In genomic region chr10:132203256-132204077, GRCh38 we compare ENCODE assay signal across 17 cellular contexts. TPM values are rescaled to one million over a fixed set of nuclear protein-coding genes. Genes with fewer than 3 reads are reported as not detected.
DNase-seq lines count a peak whose midpoint lies in the region; ATAC-seq, FAIRE-seq and TF ChIP-seq lines count a peak whose summit lies in the region.
"Had no signal": no experiment of that assay in that cellular context is flagged by ENCODE, and none has a peak within 500 bp of the region (broad histone marks: within the 10 kb centered on the region; RNA-seq: fewer than 3 reads in every experiment).

No MANE protein-coding gene starts in this region.

- H3K27me3 Mint-ChIP-seq in stimulated activated naive CD8-positive, alpha-beta T cell treated with anti-CD3 and anti-CD28 coated beads, Interleukin-15, amount 100 ng/mL, for 72 hours: no peaks in the 10 kb centered on the region
- H3K27me3 Mint-ChIP-seq: CD4-positive, CD25-positive, alpha-beta regulatory T cell had no signal

- no peaks in the 10 kb centered on the region for H3K23me2 ChIP-seq in H1 (ENCODE audit: low read depth, low read length)

- DNase-seq in stimulated activated naive CD8-positive, alpha-beta T cell treated with anti-CD3 and anti-CD28 coated beads, Interleukin-15, amount 100 ng/mL, for 72 hours: no peak
- DNase-seq in stimulated activated naive CD8-positive, alpha-beta T cell treated with anti-CD3 and anti-CD28 coated beads, Interleukin-15, Interleukin-2, amounts not matched to agents 100 U/mL and 50 U/mL, for 24 hours: no peak
- DNase-seq in H1 (ENCODE audit: low read depth in 1 of 2, low spot score in 2 of 2): no peak
- peak; percentile 68 for DNase-seq in kidney
- DNase-seq in NCI-H1105 (lab: John Stamatoyannopoulos, UW): no peak
- DNase-seq in activated CD4-positive, CD25-positive, alpha-beta regulatory T cell (lab: John Stamatoyannopoulos, UW): no peak
- DNase-seq: CD4-positive, CD25-positive, alpha-beta regulatory T cell; DMS53; GF-D8; GOT3; HCEC 1CT; HFFc6 had no signal

- TF ChIP-seq EP300 in H1 (IDR thresholded peaks at IDR 0.05; ENCODE audit: borderline replicate concordance in 1 of 2, low read depth in 2 of 2, low read length in 2 of 2): no peak

- H3K9ac ChIP-seq in H1 (replicated peaks in 1 of 4; ENCODE audit: extremely low read depth in 1 of 4, low read depth in 3 of 4, low read length in 3 of 4) (no peak overlapping the region), kidney (ENCODE audit: low read length in 2 of 2) (no peak overlapping the region)
- H3K9ac ChIP-seq: BLaER1 treated with 17β-estradiol and CSF1 and Interleukin-3, amounts not matched to agents 10 nM and 100 nM had no signal

- no peak overlapping the region for H3K27ac Mint-ChIP-seq in stimulated activated naive CD8-positive, alpha-beta T cell treated with anti-CD3 and anti-CD28 coated beads, Interleukin-15, amount 100 ng/mL, for 72 hours
- H3K27ac Mint-ChIP-seq: HFFc6 had no signal

- H3K27me3 ChIP-seq in H1 (replicated peaks in 1 of 4; ENCODE audit: control insufficient read depth in 3 of 4, extremely low read depth in 1 of 4, insufficient read depth in 3 of 4, low read length in 3 of 4): no peaks in the 10 kb centered on the region

- peak overlapping the region; percentile 25; the same call in 1 of the 2 replicates for H4K8ac ChIP-seq in H1 (ENCODE audit: extremely low read depth, insufficient read depth, low read length)

- H2BK15ac ChIP-seq in H1 (ENCODE audit: low read length): no peak overlapping the region

- H4K5ac ChIP-seq in H1 (ENCODE audit: insufficient read length, low read depth, low read length): no peak overlapping the region

- no peak overlapping the region for H2BK120ac ChIP-seq in H1 (replicated peaks; ENCODE audit: low read depth, low read length)

- H3K79me2 ChIP-seq in H1 (ENCODE audit: control insufficient read depth in 1 of 2, insufficient read depth in 2 of 2, low read length in 2 of 2): no peaks in the 10 kb centered on the region

- H3K27ac ChIP-seq in H1 (ENCODE audit: low read depth, low read length): no peak overlapping the region; the same call in 1 of the 2 replicates
- no peak overlapping the region for H3K27ac ChIP-seq in kidney (ENCODE audit: low read depth in 2 of 2, low read length in 2 of 2)
- H3K27ac ChIP-seq: A549; BLaER1 treated with 17β-estradiol and CSF1 and Interleukin-3, amounts not matched to agents 10 nM and 100 nM; HL-60 had no signal

- H3K36me3 ChIP-seq in H1 (ENCODE audit: control insufficient read depth in 2 of 4, insufficient read depth in 4 of 4, low read length in 3 of 4): no peaks in the 10 kb centered on the region; a peak in 1 of 8 replicates
- no peaks in the 10 kb centered on the region for H3K36me3 ChIP-seq in kidney (ENCODE audit: control insufficient read depth in 1 of 2, insufficient read depth in 2 of 2, low read length in 2 of 2)

- no peaks in the 10 kb centered on the region for H3K9me3 ChIP-seq in H1 (ENCODE audit: insufficient read depth in 2 of 2, low read depth in 1 of 2, low read length in 1 of 2)
- H3K9me3 ChIP-seq in kidney (ENCODE audit: control insufficient read depth in 1 of 2, low read length in 2 of 2): no peaks in the 10 kb centered on the region
- H3K9me3 ChIP-seq: A549; BLaER1 treated with 17β-estradiol and CSF1 and Interleukin-3, amounts not matched to agents 10 nM and 100 nM had no signal

- intact Hi-C loops in kidney (cut with DNase I): no loop called here

- no peaks in the 10 kb centered on the region for H3K9me3 Mint-ChIP-seq in stimulated activated naive CD8-positive, alpha-beta T cell treated with anti-CD3 and anti-CD28 coated beads, Interleukin-15, amount 100 ng/mL, for 72 hours
- H3K9me3 Mint-ChIP-seq: CD4-positive, CD25-positive, alpha-beta regulatory T cell; HFFc6 had no signal

- H2AK5ac ChIP-seq in H1 (ENCODE audit: low read depth, low read length): no peak overlapping the region

- ATAC-seq in stimulated activated naive CD8-positive, alpha-beta T cell treated with anti-CD3 and anti-CD28 coated beads, Interleukin-15, amount 100 ng/mL, for 72 hours: peak; percentile 5
- no peak for ATAC-seq in stimulated activated naive CD8-positive, alpha-beta T cell treated with anti-CD3 and anti-CD28 coated beads, Interleukin-15, Interleukin-2, amounts not matched to agents 100 U/mL and 50 U/mL, for 24 hours
- ATAC-seq in GM21576 (IDR thresholded peaks at IDR 0.05; ENCODE audit: unreplicated experiment): no peak

- no peak overlapping the region for H3K4ac ChIP-seq in H1 (replicated peaks; ENCODE audit: insufficient read length, low read depth, low read length)

- TF ChIP-seq RAD21 in H1 (IDR thresholded peaks at IDR 0.05 in 1 of 2, conservative IDR thresholded peaks at IDR 0.05 in 1 of 2; ENCODE audit: low read depth in 2 of 2, low read length in 2 of 2): no peak

- 90% methylated on average over 34 of the region's 34 CpGs; no CpG with 5 or more reads in 1 of the 2 experiments for WGBS in H1 (ENCODE audit: extremely low coverage in 1 of 2, insufficient coverage in 1 of 2, insufficient read length in 1 of 2, insufficient replicate concordance in 2 of 2, low coverage in 1 of 2, low lambda C conversion rate in 2 of 2, missing lambda C conversion rate in 1 of 2), 2 experiments

- peaks cover 0 to 6% of the 10 kb centered on the region in 2 experiments for H4K20me1 ChIP-seq in H1 (replicated peaks in 1 of 2; ENCODE audit: control insufficient read depth in 1 of 2, insufficient read depth in 2 of 2, low read length in 2 of 2)

- H4K91ac ChIP-seq in H1 (replicated peaks; ENCODE audit: insufficient read length, low read length): no peak overlapping the region

- no peak overlapping the region for H2BK20ac ChIP-seq in H1 (ENCODE audit: low read length)

- no peak overlapping the region for H3K18ac ChIP-seq in H1 (ENCODE audit: extremely low read depth, low read length)

- no peak overlapping the region for H3K4me2 ChIP-seq in H1 (ENCODE audit: insufficient read depth in 1 of 2, low read depth in 2 of 2, low read length in 2 of 2)
- H3K4me2 ChIP-seq: A549 had no signal

- no peak overlapping the region for H3K56ac ChIP-seq in H1 (replicated peaks; ENCODE audit: insufficient read length, low read depth, low read length)

- H3K4me1 Mint-ChIP-seq in stimulated activated naive CD8-positive, alpha-beta T cell treated with anti-CD3 and anti-CD28 coated beads, Interleukin-15, amount 100 ng/mL, for 72 hours: peaks cover 6% of the 10 kb centered on the region
- H3K4me1 Mint-ChIP-seq: CD4-positive, CD25-positive, alpha-beta regulatory T cell had no signal

- FAIRE-seq in H1 (lab: Jason Lieb, UNC): no peak
- FAIRE-seq in kidney (lab: Jason Lieb, UNC): no peak
- FAIRE-seq: A549, K562 had no signal

- H3K23ac ChIP-seq in H1 (ENCODE audit: insufficient read length): no peak overlapping the region

- CTCF ChIA-PET in H1 (lab: Charles Lee; ENCODE audit: partially characterized antibody): interaction anchor here (1.0 kb wide), 2 partner anchors 10 to 153 kb away, joined by 3 read pairs; no protein-coding TSS in a partner anchor

- no peak overlapping the region for H3K14ac ChIP-seq in H1 (ENCODE audit: insufficient read length)

- no peak overlapping the region for H2BK12ac ChIP-seq in H1 (ENCODE audit: low read depth, low read length)

- TF ChIP-seq POLR2A in H1 (IDR thresholded peaks at IDR 0.05; ENCODE audit: control extremely low read depth in 1 of 2, low read depth in 2 of 2, low read length in 2 of 2): no peak

- no peak overlapping the region for H3K4me3 ChIP-seq in H1 (ENCODE audit: extremely low read depth in 1 of 4, insufficient read depth in 2 of 4, low read depth in 3 of 4, low read length in 4 of 4)
- no peak overlapping the region for H3K4me3 ChIP-seq in kidney (ENCODE audit: low read length in 2 of 2)
- H3K4me3 ChIP-seq: A549; BLaER1 treated with 17β-estradiol and CSF1 and Interleukin-3, amounts not matched to agents 10 nM and 100 nM; K562 had no signal

- no peak overlapping the region; the same call in 1 of the 2 replicates for H2BK5ac ChIP-seq in H1 (ENCODE audit: low read depth, low read length)

- TF ChIP-seq CTCF in H1 (IDR thresholded peaks at IDR 0.05; ENCODE audit: control extremely low read depth in 1 of 3, insufficient read depth in 1 of 3, low read depth in 1 of 3, low read length in 3 of 3) (no peak), kidney (IDR thresholded peaks at IDR 0.05; ENCODE audit: borderline replicate concordance, extremely low read depth, insufficient read depth) (no peak)

- H2AFZ ChIP-seq in H1 (ENCODE audit: low read length): no peak overlapping the region

- POLR2A ChIA-PET in H1 (lab: Charles Lee; ENCODE audit: partially characterized antibody): interaction anchor here (1.3 kb wide), 1 partner anchor 16 kb away, joined by 3 read pairs; no protein-coding TSS in a partner anchor

- no peaks in the 10 kb centered on the region for H3K4me1 ChIP-seq in H1 (replicated peaks in 1 of 4; ENCODE audit: control insufficient read depth in 3 of 4, insufficient read depth in 4 of 4, low read length in 3 of 4)
- H3K4me1 ChIP-seq in kidney (ENCODE audit: control insufficient read depth in 1 of 2, insufficient read depth in 1 of 2, low read depth in 1 of 2, low read length in 2 of 2): no peaks in the 10 kb centered on the region
- H3K4me1 ChIP-seq: A549 had no signal

- H3K79me1 ChIP-seq in H1 (ENCODE audit: low read depth, low read length): no peaks in the 10 kb centered on the region

- H3K4me3 Mint-ChIP-seq in stimulated activated naive CD8-positive, alpha-beta T cell treated with anti-CD3 and anti-CD28 coated beads, Interleukin-15, amount 100 ng/mL, for 72 hours: no peak overlapping the region
- H3K4me3 Mint-ChIP-seq: CD4-positive, CD25-positive, alpha-beta regulatory T cell; HFFc6 had no signal

TF ChIP-seq in H1, 55 proteins besides CTCF, POLR2A, EP300 and RAD21:
- TF ChIP-seq NRF1 (IDR thresholded peaks at IDR 0.05; ENCODE audit: low read depth, low read length): no peak
- no peak for TF ChIP-seq CHD1 (IDR thresholded peaks at IDR 0.05; ENCODE audit: low read depth, low read length)
- TF ChIP-seq CBX5 (IDR thresholded peaks at IDR 0.05; ENCODE audit: low read depth, low read length): no peak
- TF ChIP-seq SP2 (IDR thresholded peaks at IDR 0.05; ENCODE audit: low read length): no peak

RNA-seq across cellular contexts. Expression of gene DPYSL4, which starts 16.7 kb away (rescaled TPM):
- 15.2 and 16.4 TPM in 2 replicates for total RNA-seq in H1 (2021; fragmentation: NEBNext Ultra II Directional; extraction: Animal tissue kit (Norgen Biotek cat#: 25700))
- 12.9 and 21.6 TPM in 2 replicates for polyA plus RNA-seq in H1 (2011; rRNA removed)
- polyA plus RNA-seq in H1 (2011; cell fraction: cytosol; rRNA removed): 12.2 TPM
- 51.0 TPM for polyA plus RNA-seq in H1 (2011; cell fraction: nucleus; rRNA removed)
- 17.8 to 24.2 TPM (median 20.8 TPM) in 4 replicates for polyA plus RNA-seq in H1 (2012, experiment 1 of 2)
- polyA plus RNA-seq in H1 (2012, experiment 2 of 2): 13.3 TPM
- 15.1 TPM for polyA plus RNA-seq in H1 (2013, experiment 1 of 2)
- 13.3 TPM for polyA plus RNA-seq in H1 (2013, experiment 2 of 2)
- polyA minus RNA-seq in H1 (2011; rRNA and poly(A)+ RNA removed): 7.1 and 10.2 TPM in 2 replicates
- 7.7 TPM for polyA minus RNA-seq in H1 (2011; cell fraction: cytosol; rRNA and poly(A)+ RNA removed)
- 9.5 TPM for polyA minus RNA-seq in H1 (2011; cell fraction: nucleus; rRNA and poly(A)+ RNA removed)
- total RNA-seq in kidney: 0.60 TPM
- polyA plus RNA-seq in kidney (ENCODE audit: insufficient read depth, low read depth, low replicate concordance): not detected
- total RNA-seq: K562 had no signal

Comparison
In these comparisons a context has a peak if more than half of its experiments do, and no peak if none do; other contexts are left out.
1. RNA of gene DPYSL4, which starts 16.7 kb away (total RNA-seq): 15.2 to 16.4 TPM in H1; 0.60 TPM in kidney (single experiment); every median in the first group is over 10 times any median in the second.